Comparison of ENCODE assay signal across 26 cellular contexts in genomic region chr3:124699686-124700396, GRCh38. TPM values are rescaled to one million over a fixed set of nuclear protein-coding genes. Genes with fewer than 3 reads are reported as not detected.
DNase-seq lines count a peak whose midpoint lies in the region; FAIRE-seq and TF ChIP-seq lines count a peak whose summit lies in the region.
"Had no signal": no experiment of that assay in that cellular context is flagged by ENCODE, and none has a peak within 500 bp of the region (broad histone marks: within the 10 kb centered on the region; RNA-seq: fewer than 3 reads in every experiment).

No MANE protein-coding gene starts in this region.

- in situ Hi-C loops in ACHN (cut with HindIII; ENCODE audit: low pct_ligation_motif_present, low pct_unique_long_range_greater_than_20kb, low sequenced_read_pairs), result no loop called here

- CTCF ChIA-PET in Calu3 (lab: Charles Lee), result no interaction called here

- no peaks in the 10 kb centered on the region for H3K4me1 Mint-ChIP-seq in Calu3 (ENCODE audit: low read depth, unreplicated experiment)
- H3K4me1 Mint-ChIP-seq: CD8-positive, alpha-beta memory T cell; naive thymus-derived CD4-positive, alpha-beta T cell had no signal

- no peak for FAIRE-seq in small intestine (lab: Jason Lieb, UNC)
- FAIRE-seq: keratinocyte had no signal

- 26 to 57% (median 34%) methylated on average over 12 of the region's 12 CpGs for WGBS in small intestine, 3 donors

- H3K4me3 ChIP-seq in small intestine (ENCODE audit: low read depth in 1 of 2, low read length in 2 of 2), result no peak overlapping the region
- H3K4me3 ChIP-seq: cardiac muscle cell, ovary, tibial nerve had no signal

- no TSS peak for BruUV-seq in Calu3 (replicated peaks; lab: Mats Ljungman, UMichigan)

- H3K9me3 ChIP-seq in small intestine (ENCODE audit: control insufficient read depth, low read depth), result no peaks in the 10 kb centered on the region
- H3K9me3 ChIP-seq: ovary, SK-N-SH, tibial nerve had no signal

- H3K4me3 Mint-ChIP-seq in Calu3 (ENCODE audit: low read depth, unreplicated experiment), result no peak overlapping the region
- H3K4me3 Mint-ChIP-seq: CD8-positive, alpha-beta memory T cell; dendritic cell treated with granulocyte-macrophage colony-stimulating factor and Interleukin-4, amounts not matched to agents 40 ng/mL and 50 ng/mL, for 4 days; H9; naive thymus-derived CD4-positive, alpha-beta T cell; stimulated activated naive CD8-positive, alpha-beta T cell treated with anti-CD3 and anti-CD28 coated beads, Interleukin-15, Interleukin-2, amounts not matched to agents 100 ng/mL and 50 ng/mL, for 24 hours had no signal

- DNase-seq in NCI-H128 (lab: John Stamatoyannopoulos, UW; ENCODE audit: unreplicated experiment) (peak; percentile 11), astrocyte of the hippocampus (ENCODE audit: low read depth, low spot score) (peak; percentile 42), kidney tubule cell (ENCODE audit: low spot score) (peak; percentile 11), small intestine (peak; percentile 94), NCI-H146 (lab: John Stamatoyannopoulos, UW) (no peak), ACHN (no peak), Calu3 (no peak)
- DNase-seq: activated CD8-positive, alpha-beta memory T cell treated with anti-CD3 and anti-CD28 coated beads, Interleukin-2, amount 50 U/mL, for 48 hours; activated effector memory CD4-positive, alpha-beta T cell treated with Interleukin-2 at 50 U/mL for 16 hours; CD8-positive, alpha-beta memory T cell; DND-41; foreskin fibroblast; H9; mesendoderm; naive thymus-derived CD4-positive, alpha-beta T cell; NCI-H1436; NK-92 treated with Interleukin-12 subunit alpha and Interleukin-12 subunit beta, amount 100 ng/mL, for 24 hours; SK-N-SH; WERI-Rb-1 had no signal

- H3K36me3 ChIP-seq in small intestine (ENCODE audit: control insufficient read depth in 2 of 2, insufficient read depth in 2 of 2, low read length in 2 of 2), result no peaks in the 10 kb centered on the region
- H3K36me3 ChIP-seq: cardiac muscle cell, ovary, tibial nerve had no signal

- intact Hi-C loops in Calu3 (cut with micrococcal nuclease; ENCODE audit: unreplicated experiment), result no loop called here

- H3K9me3 Mint-ChIP-seq in Calu3 (ENCODE audit: low read depth, unreplicated experiment), result no peaks in the 10 kb centered on the region
- H3K9me3 Mint-ChIP-seq: CD8-positive, alpha-beta memory T cell; dendritic cell treated with granulocyte-macrophage colony-stimulating factor and Interleukin-4, amounts not matched to agents 40 ng/mL and 50 ng/mL, for 4 days; H9; naive thymus-derived CD4-positive, alpha-beta T cell; stimulated activated naive CD8-positive, alpha-beta T cell treated with anti-CD3 and anti-CD28 coated beads, Interleukin-15, Interleukin-2, amounts not matched to agents 100 ng/mL and 50 ng/mL, for 24 hours had no signal

- H3K4me1 ChIP-seq in small intestine (ENCODE audit: control insufficient read depth in 2 of 2, insufficient read depth in 1 of 2, low read depth in 1 of 2, low read length in 1 of 2), result peaks cover 0 to 2% of the 10 kb centered on the region in 2 donors
- H3K4me1 ChIP-seq: tibial nerve had no signal

- H3K27ac Mint-ChIP-seq in Calu3 (ENCODE audit: unreplicated experiment), result no peak overlapping the region
- H3K27ac Mint-ChIP-seq: dendritic cell treated with granulocyte-macrophage colony-stimulating factor and Interleukin-4, amounts not matched to agents 40 ng/mL and 50 ng/mL, for 4 days; H9; naive thymus-derived CD4-positive, alpha-beta T cell; stimulated activated naive CD8-positive, alpha-beta T cell treated with anti-CD3 and anti-CD28 coated beads, Interleukin-15, Interleukin-2, amounts not matched to agents 100 ng/mL and 50 ng/mL, for 24 hours had no signal

- H3K36me3 Mint-ChIP-seq in Calu3 (ENCODE audit: insufficient read depth, unreplicated experiment), result no peaks in the 10 kb centered on the region
- H3K36me3 Mint-ChIP-seq: CD8-positive, alpha-beta memory T cell; naive thymus-derived CD4-positive, alpha-beta T cell had no signal

- H3K27me3 Mint-ChIP-seq in Calu3 (ENCODE audit: unreplicated experiment), result peaks cover 72% of the 10 kb centered on the region

- TF ChIP-seq CTCF in Calu3 (IDR thresholded peaks at IDR 0.05; ENCODE audit: unreplicated experiment), result no peak

- peaks cover 0 to 3% of the 10 kb centered on the region in 2 donors for H3K27me3 ChIP-seq in small intestine (ENCODE audit: control insufficient read depth in 2 of 2, insufficient read depth in 2 of 2, low read length in 2 of 2)
- H3K27me3 ChIP-seq: cardiac muscle cell, ovary, tibial nerve had no signal

- H3K27ac ChIP-seq in small intestine (ENCODE audit: low read depth in 1 of 2, low read length in 1 of 2), result peak overlapping the region; percentile 32 to 50
- H3K27ac ChIP-seq: cardiac muscle cell, epithelial cell of prostate, ovary, tibial nerve had no signal

RNA-seq across cellular contexts. Expression of gene UMPS, which starts 30.4 kb away (rescaled TPM):
- polyA plus RNA-seq in small intestine, result 10 to 100 TPM; 12.1 to 23.4 (median 15.7) TPM
- total RNA-seq in Calu3 (2022), result 62.1 and 73.0 TPM in 2 replicates

Comparison
In these comparisons a context has a peak if more than half of its experiments do, and no peak if none do; other contexts are left out.
1. DNase-seq: peak in NCI-H128 (single experiment), astrocyte of the hippocampus (single experiment), kidney tubule cell (single experiment) and small intestine (single experiment); none in NCI-H146 (single experiment), ACHN (single experiment) and Calu3 (single experiment).